In genomic region chr19:10553087-10553667, GRCh38 we compare ENCODE assay signal across 15 cellular contexts. TPM values are rescaled to one million over a fixed set of nuclear protein-coding genes. Genes with fewer than 3 reads are reported as not detected.
A peak's percentile ranks its signal among the peaks of the same experiment; 100 is the strongest.
DNase-seq lines count a peak whose midpoint lies in the region; ATAC-seq and TF ChIP-seq lines count a peak whose summit lies in the region.
"Had no signal": no experiment of that assay in that cellular context is flagged by ENCODE, and none has a peak within 500 bp of the region (broad histone marks: within the 10 kb centered on the region; RNA-seq: fewer than 3 reads in every experiment).

No MANE protein-coding gene starts in this region.

- H4K20me1 ChIP-seq in OCI-LY7 (ENCODE audit: insufficient read depth, low read length), result no peaks in the 10 kb centered on the region
- peaks cover 15% of the 10 kb centered on the region for H4K20me1 ChIP-seq in smooth muscle cell (ENCODE audit: low read depth)

- BruUV-seq in MCF 10A (replicated peaks; lab: Mats Ljungman, UMichigan) (TSS peak; percentile 70), OCI-LY7 (replicated peaks; lab: Mats Ljungman, UMichigan) (TSS peak; percentile 96)

- no peak overlapping the region for H3K27ac Mint-ChIP-seq in MCF 10A (ENCODE audit: low read depth, unreplicated experiment)

- H3K27me3 ChIP-seq in breast epithelium, result no peaks in the 10 kb centered on the region
- no peaks in the 10 kb centered on the region for H3K27me3 ChIP-seq in effector memory CD4-positive, alpha-beta T cell (replicated peaks; ENCODE audit: control insufficient read depth, insufficient read depth, low read length, poor library complexity, severe bottlenecking)
- no peaks in the 10 kb centered on the region for H3K27me3 ChIP-seq in thymus (ENCODE audit: control insufficient read depth, insufficient read depth)
- H3K27me3 ChIP-seq in smooth muscle cell (ENCODE audit: low read depth), result no peaks in the 10 kb centered on the region
- H3K27me3 ChIP-seq: right lobe of liver, upper lobe of left lung had no signal

- H3K4me3 ChIP-seq in breast epithelium (no peak overlapping the region), OCI-LY7 (ENCODE audit: low read depth, low read length, poor library complexity, severe bottlenecking) (peak overlapping the region; percentile 19), thymus (ENCODE audit: low read length) (no peak overlapping the region), smooth muscle cell (no peak overlapping the region)
- no peak overlapping the region for H3K4me3 ChIP-seq in effector memory CD4-positive, alpha-beta T cell (ENCODE audit: insufficient read depth, low read depth, low read length, poor library complexity, severe bottlenecking)
- H3K4me3 ChIP-seq: mucosa of descending colon, right lobe of liver, upper lobe of left lung had no signal

- ATAC-seq in omental fat pad (ENCODE audit: low FRiP score), result no peak

- H3K9me3 ChIP-seq in breast epithelium, result no peaks in the 10 kb centered on the region
- no peaks in the 10 kb centered on the region for H3K9me3 ChIP-seq in OCI-LY7 (ENCODE audit: low read length)
- H3K9me3 ChIP-seq in effector memory CD4-positive, alpha-beta T cell (ENCODE audit: control insufficient read depth, low read length), result no peaks in the 10 kb centered on the region
- H3K9me3 ChIP-seq in thymus (ENCODE audit: control insufficient read depth), result no peaks in the 10 kb centered on the region
- H3K9me3 ChIP-seq in smooth muscle cell (replicated peaks; ENCODE audit: low read depth), result no peaks in the 10 kb centered on the region
- H3K9me3 ChIP-seq: mucosa of descending colon, right lobe of liver, SK-N-SH, upper lobe of left lung had no signal

- H3K4me2 ChIP-seq in OCI-LY7 (ENCODE audit: low read length), result peak overlapping the region; percentile 67
- no peak overlapping the region for H3K4me2 ChIP-seq in smooth muscle cell
- H3K4me2 ChIP-seq: SK-N-SH had no signal

- H2AFZ ChIP-seq in OCI-LY7 (ENCODE audit: low read length) (no peak overlapping the region), smooth muscle cell (ENCODE audit: low read depth) (no peak overlapping the region)

- H3K79me2 ChIP-seq in OCI-LY7 (ENCODE audit: insufficient read depth, low read depth, low read length) (no peaks in the 10 kb centered on the region; the same call in 1 of the 2 replicates), smooth muscle cell (ENCODE audit: low read depth) (no peaks in the 10 kb centered on the region)

- intact Hi-C loops in MCF 10A (cut with micrococcal nuclease) (no loop called here), breast epithelium (cut with DNase I; ENCODE audit: low total_unique reads) (no loop called here), OCI-LY7 (cut with micrococcal nuclease; ENCODE audit: unreplicated experiment) (no loop called here)

- no peaks in the 10 kb centered on the region for H3K4me1 ChIP-seq in breast epithelium
- H3K4me1 ChIP-seq in OCI-LY7 (ENCODE audit: insufficient read depth, low read length, poor library complexity, severe bottlenecking), result peaks cover 38% of the 10 kb centered on the region
- peaks cover 41% of the 10 kb centered on the region for H3K4me1 ChIP-seq in effector memory CD4-positive, alpha-beta T cell (ENCODE audit: control insufficient read depth, insufficient read depth, low read length, poor library complexity, severe bottlenecking)
- H3K4me1 ChIP-seq in thymus (ENCODE audit: control insufficient read depth, insufficient read depth, low read length), result peaks cover 43% of the 10 kb centered on the region
- H3K4me1 ChIP-seq in smooth muscle cell (ENCODE audit: low read depth), result no peaks in the 10 kb centered on the region
- H3K4me1 ChIP-seq: right lobe of liver, upper lobe of left lung had no signal

- POLR2A ChIA-PET in MCF 10A (lab: Yijun Ruan, JAX) (interaction anchor here (1.1 to 1.5 kb wide), 5 partner anchors 8 to 164 kb away, joined by 3 to 6 read pairs (median 3); partner anchors contain the start of genes CDC37 and DNM2), OCI-LY7 (lab: Charles Lee) (interaction anchor here (0.6 to 1.0 kb wide), 5 partner anchors 22 to 148 kb away, joined by 3 to 4 read pairs (median 3); partner anchors contain the start of gene QTRT1)

- H3K9me3 Mint-ChIP-seq in MCF 10A (ENCODE audit: unreplicated experiment), result no peaks in the 10 kb centered on the region

- no peak overlapping the region for H3K4me3 Mint-ChIP-seq in MCF 10A (ENCODE audit: unreplicated experiment)

- H3K36me3 ChIP-seq in breast epithelium (peaks cover 4% of the 10 kb centered on the region), OCI-LY7 (ENCODE audit: insufficient read depth, low read length) (peaks cover 94% of the 10 kb centered on the region), thymus (ENCODE audit: control insufficient read depth, insufficient read depth) (peaks cover 84% of the 10 kb centered on the region), smooth muscle cell (ENCODE audit: low read depth) (no peaks in the 10 kb centered on the region)
- H3K36me3 ChIP-seq in effector memory CD4-positive, alpha-beta T cell (ENCODE audit: control insufficient read depth, insufficient read depth, low read length), result peaks cover 79% of the 10 kb centered on the region

- H3K27ac ChIP-seq in breast epithelium (peak overlapping the region in 1 of 2 donors; percentile 38), OCI-LY7 (ENCODE audit: low read depth, low read length, poor library complexity, severe bottlenecking) (peak overlapping the region; percentile 88), thymus (ENCODE audit: low read depth) (peak overlapping the region; percentile 81), smooth muscle cell (ENCODE audit: low read depth) (no peak overlapping the region)
- H3K27ac ChIP-seq in effector memory CD4-positive, alpha-beta T cell (ENCODE audit: insufficient read depth, low read length, poor library complexity, severe bottlenecking), result peak overlapping the region; percentile 59
- H3K27ac ChIP-seq: right lobe of liver had no signal

- TF ChIP-seq CTCF in MCF 10A (IDR thresholded peaks at IDR 0.05; ENCODE audit: unreplicated experiment) (no peak), breast epithelium (IDR thresholded peaks at IDR 0.05) (no peak), OCI-LY7 (conservative IDR thresholded peaks at IDR 0.05; ENCODE audit: low read length) (no peak), omental fat pad (IDR thresholded peaks at IDR 0.05) (no peak), smooth muscle cell (IDR thresholded peaks at IDR 0.05; ENCODE audit: borderline replicate concordance, insufficient read depth, poor library complexity, severe bottlenecking) (no peak)

- H3K36me3 Mint-ChIP-seq in MCF 10A (ENCODE audit: insufficient read depth, unreplicated experiment), result peaks cover 82% of the 10 kb centered on the region

- no peaks in the 10 kb centered on the region for H3K9me2 ChIP-seq in OCI-LY7 (ENCODE audit: insufficient read depth, low read length)
- H3K9me2 ChIP-seq: SK-N-SH had no signal

- CTCF ChIA-PET in MCF 10A (lab: Yijun Ruan, JAX) (interaction anchor here (0.6 to 2.9 kb wide), 18 partner anchors 11 to 388 kb away, joined by 3 to 16 read pairs (median 4); no protein-coding TSS in a partner anchor), OCI-LY7 (lab: Charles Lee; ENCODE audit: unreplicated experiment) (no interaction called here)

- peaks cover 12% of the 10 kb centered on the region for H3F3A ChIP-seq in smooth muscle cell (ENCODE audit: low read depth)

- no peak overlapping the region for H3K9ac ChIP-seq in smooth muscle cell (ENCODE audit: low read depth)
- H3K9ac ChIP-seq: SK-N-SH had no signal

- DNase-seq in MCF 10A (ENCODE audit: unreplicated experiment) (no peak), breast epithelium (ENCODE audit: low spot score in 2 of 2) (no peak), OCI-LY7 (ENCODE audit: low spot score) (peak; percentile 41), omental fat pad (ENCODE audit: low spot score) (no peak), smooth muscle cell (lab: John Stamatoyannopoulos, UW; ENCODE audit: unreplicated experiment) (no peak), HuH-7 (ENCODE audit: low spot score) (no peak)
- no peak for DNase-seq in effector memory CD4-positive, alpha-beta T cell
- DNase-seq: NCI-H774, right lobe of liver had no signal

- 27% methylated on average over 13 of the region's 13 CpGs for WGBS in thymus
- 96% methylated on average over 13 of the region's 13 CpGs for WGBS in smooth muscle cell (ENCODE audit: low lambda C conversion rate)

- no peak for TF ChIP-seq POLR2A in breast epithelium (IDR thresholded peaks at IDR 0.05)

- no peaks in the 10 kb centered on the region for H3K27me3 Mint-ChIP-seq in MCF 10A (ENCODE audit: insufficient read depth, unreplicated experiment)

- H3K4me1 Mint-ChIP-seq in MCF 10A (ENCODE audit: insufficient read depth, unreplicated experiment), result no peaks in the 10 kb centered on the region

RNA-seq across cellular contexts. Expression of gene ATG4D, which starts 9.5 kb away (rescaled TPM):
- total RNA-seq in MCF 10A (2022), result 22.6 and 36.8 TPM in 2 replicates
- total RNA-seq in breast epithelium, result 10 to 100 TPM; 13.1 to 18.0 (median 16.1) TPM
- 21.1 and 29.6 TPM in 2 replicates for total RNA-seq in OCI-LY7 (2014; rRNA removed; shearing (Covaris generic))
- 46.8 and 48.2 TPM in 2 replicates for total RNA-seq in OCI-LY7 (2022)
- polyA plus RNA-seq in thymus, result 54.0 TPM
- 10 to 100 TPM; 12.9 to 16.6 (median 15.4) TPM for total RNA-seq in omental fat pad
- total RNA-seq in smooth muscle cell, result 12.9 and 13.8 TPM in 2 replicates
- 19.0 and 29.7 TPM in 2 replicates for polyA plus RNA-seq in smooth muscle cell

RNA-seq across cellular contexts. Expression of gene KRI1, which starts 12.6 kb away (rescaled TPM):
- total RNA-seq in MCF 10A (2022) (23.3 and 27.4 TPM in 2 replicates), breast epithelium (10 to 100 TPM; 16.4 to 23.6 (median 17.6) TPM), OCI-LY7 (2022) (57.0 and 58.4 TPM in 2 replicates), omental fat pad (10 to 100 TPM in 3 of 4 donors, 1 to 10 TPM in 1; 9.1 to 36.3 (median 16.3) TPM), smooth muscle cell (4.9 and 7.1 TPM in 2 replicates)
- 44.9 and 53.6 TPM in 2 replicates for total RNA-seq in OCI-LY7 (2014; rRNA removed; shearing (Covaris generic))
- polyA plus RNA-seq in thymus (77.5 TPM), smooth muscle cell (10.1 and 18.0 TPM in 2 replicates)

RNA-seq across cellular contexts. Expression of gene CDKN2D, which starts 15.6 kb away (rescaled TPM):
- total RNA-seq in MCF 10A (2022) (2.5 and 2.6 TPM in 2 replicates), breast epithelium (1 to 10 TPM; 5.3 to 9.4 (median 8.8) TPM), OCI-LY7 (2022) (26.6 and 28.1 TPM in 2 replicates), omental fat pad (10 to 100 TPM in 1 of 4 donors, 1 to 10 TPM in 3; 2.9 to 21.4 (median 7.5) TPM), smooth muscle cell (5.4 and 10.1 TPM in 2 replicates)
- total RNA-seq in OCI-LY7 (2014; rRNA removed; shearing (Covaris generic)), result 22.4 and 25.3 TPM in 2 replicates
- polyA plus RNA-seq in thymus (42.3 TPM), smooth muscle cell (22.2 and 25.3 TPM in 2 replicates)

RNA-seq across cellular contexts. Expression of gene AP1M2, which starts 33.9 kb away (rescaled TPM):
- 1.8 and 6.1 TPM in 2 replicates for total RNA-seq in MCF 10A (2022)
- 10 to 100 TPM in 2 of 3 donors, not detected in 1; 34.1 to 49.9 TPM for total RNA-seq in breast epithelium
- total RNA-seq in OCI-LY7 (2014; rRNA removed; shearing (Covaris generic)), result 0.44 TPM in 1 of 2 replicates, not detected in the other
- not detected in 2 replicates for total RNA-seq in OCI-LY7 (2022)
- polyA plus RNA-seq in thymus, result 20.7 TPM
- 1 to 10 TPM in 3 of 4 donors, not detected in 1; 1.8 to 8.2 (median 2.4) TPM for total RNA-seq in omental fat pad
- 19.8 and 37.1 TPM in 2 replicates for total RNA-seq in smooth muscle cell
- 8.8 and 30.2 TPM in 2 replicates for polyA plus RNA-seq in smooth muscle cell
- polyA plus RNA-seq: BJ had no signal

RNA-seq across cellular contexts. Expression of gene S1PR5, which starts 35.9 kb away (rescaled TPM):
- total RNA-seq in MCF 10A (2022) (not detected in 2 replicates), breast epithelium (1 to 10 TPM in 1 of 3 donors, under 1 TPM in 2; 0.16 to 1.2 (median 0.66) TPM), OCI-LY7 (2022) (not detected in 2 replicates), omental fat pad (under 1 TPM; 0.47 to 0.72 (median 0.56) TPM), smooth muscle cell (5.3 and 6.3 TPM in 2 replicates)
- not detected in 2 replicates for total RNA-seq in OCI-LY7 (2014; rRNA removed; shearing (Covaris generic))
- polyA plus RNA-seq in thymus (4.2 TPM), smooth muscle cell (6.8 and 9.0 TPM in 2 replicates)
- total RNA-seq: fibroblast of lung had no signal
